Comparison of ENCODE assay signal across 1 cellular context in the genomic region with DNA sequence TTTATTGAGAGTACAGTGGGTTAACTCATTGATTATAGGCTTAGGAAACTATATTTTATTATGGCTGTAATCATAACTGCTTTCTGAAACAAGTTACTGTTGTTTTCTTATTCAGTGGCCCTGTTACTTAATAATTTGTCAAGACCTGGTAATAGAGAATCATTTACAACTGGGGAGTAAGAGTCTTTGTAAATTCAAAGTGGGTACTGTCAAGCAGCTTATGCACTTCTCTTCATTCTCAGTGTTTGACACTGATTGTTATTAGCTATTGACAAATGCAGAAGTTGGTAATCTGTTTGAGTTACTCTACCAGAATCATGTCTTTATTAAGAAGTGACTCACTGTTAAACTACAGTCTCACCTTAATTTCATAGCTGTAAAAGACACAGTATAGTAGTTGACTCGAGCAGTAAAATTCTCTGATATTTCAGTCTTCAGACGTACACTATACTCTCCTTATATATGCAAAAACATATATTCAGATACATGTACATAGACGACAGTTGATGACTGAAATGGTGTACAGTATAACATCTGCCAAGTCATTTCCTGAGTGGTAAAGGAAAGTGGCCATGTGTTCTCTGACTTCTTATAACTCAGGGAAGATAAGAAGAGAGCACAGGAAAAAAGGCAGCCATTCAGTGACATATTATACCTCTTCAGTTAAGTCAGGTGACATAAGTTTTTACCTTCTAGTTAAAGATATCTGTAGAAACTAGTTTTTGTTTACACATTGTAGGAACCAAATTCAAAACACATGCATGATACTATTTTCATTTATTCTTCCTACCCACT.
TF ChIP-seq lines count a peak whose summit lies in the region.

No MANE protein-coding gene starts in this region.

TF ChIP-seq in K562, 482 proteins besides CTCF, POLR2A, EP300 and RAD21 (continued from another document and continues in another):
- TF ChIP-seq, protein P1, sequence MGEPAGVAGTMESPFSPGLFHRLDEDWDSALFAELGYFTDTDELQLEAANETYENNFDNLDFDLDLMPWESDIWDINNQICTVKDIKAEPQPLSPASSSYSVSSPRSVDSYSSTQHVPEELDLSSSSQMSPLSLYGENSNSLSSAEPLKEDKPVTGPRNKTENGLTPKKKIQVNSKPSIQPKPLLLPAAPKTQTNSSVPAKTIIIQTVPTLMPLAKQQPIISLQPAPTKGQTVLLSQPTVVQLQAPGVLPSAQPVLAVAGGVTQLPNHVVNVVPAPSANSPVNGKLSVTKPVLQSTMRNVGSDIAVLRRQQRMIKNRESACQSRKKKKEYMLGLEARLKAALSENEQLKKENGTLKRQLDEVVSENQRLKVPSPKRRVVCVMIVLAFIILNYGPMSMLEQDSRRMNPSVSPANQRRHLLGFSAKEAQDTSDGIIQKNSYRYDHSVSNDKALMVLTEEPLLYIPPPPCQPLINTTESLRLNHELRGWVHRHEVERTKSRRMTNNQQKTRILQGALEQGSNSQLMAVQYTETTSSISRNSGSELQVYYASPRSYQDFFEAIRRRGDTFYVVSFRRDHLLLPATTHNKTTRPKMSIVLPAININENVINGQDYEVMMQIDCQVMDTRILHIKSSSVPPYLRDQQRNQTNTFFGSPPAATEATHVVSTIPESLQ (CRISPR knock-in tag; IDR thresholded peaks at IDR 0.05), result no peak
- no peak for TF ChIP-seq SAFB (IDR thresholded peaks at IDR 0.05; ENCODE audit: borderline replicate concordance, low read depth, low read length)
- TF ChIP-seq STAT5A (IDR thresholded peaks at IDR 0.05; ENCODE audit: borderline replicate concordance, low read length), result peak; percentile 23; the same call in 1 of the 2 replicates
- TF ChIP-seq RCOR1 (IDR thresholded peaks at IDR 0.05; ENCODE audit: borderline replicate concordance in 1 of 2, low read depth in 2 of 2, low read length in 2 of 2), result peak in 1 of 2 experiments; percentile 30; a peak in 1 of 4 replicates
- peak; percentile 71 for TF ChIP-seq ARID1B (IDR thresholded peaks at IDR 0.05)
- TF ChIP-seq ZNF778 (CRISPR knock-in tag; IDR thresholded peaks at IDR 0.05), result no peak
- TF ChIP-seq CBX8 (IDR thresholded peaks at IDR 0.05; ENCODE audit: borderline replicate concordance, extremely low read depth, low read depth, low read length, poor library complexity, severe bottlenecking), result no peak
- TF ChIP-seq POLR2H (tag; IDR thresholded peaks at IDR 0.05; ENCODE audit: low read depth), result peak; percentile 60
- TF ChIP-seq ZNF134 (CRISPR knock-in tag; conservative IDR thresholded peaks at IDR 0.05), result no peak; the same call in 1 of the 2 replicates
- TF ChIP-seq PTTG1 (tag; IDR thresholded peaks at IDR 0.05; ENCODE audit: low read depth), result no peak
- peak in 1 of 3 experiments; percentile 34 for TF ChIP-seq YY1 (IDR thresholded peaks at IDR 0.05; ENCODE audit: borderline replicate concordance in 1 of 3, control insufficient read depth in 1 of 3, extremely low read depth in 1 of 3, insufficient read depth in 3 of 3, insufficient read length in 1 of 3, insufficient replicate concordance in 2 of 3, low read depth in 1 of 3, low read length in 2 of 3)
- TF ChIP-seq, protein P2, sequence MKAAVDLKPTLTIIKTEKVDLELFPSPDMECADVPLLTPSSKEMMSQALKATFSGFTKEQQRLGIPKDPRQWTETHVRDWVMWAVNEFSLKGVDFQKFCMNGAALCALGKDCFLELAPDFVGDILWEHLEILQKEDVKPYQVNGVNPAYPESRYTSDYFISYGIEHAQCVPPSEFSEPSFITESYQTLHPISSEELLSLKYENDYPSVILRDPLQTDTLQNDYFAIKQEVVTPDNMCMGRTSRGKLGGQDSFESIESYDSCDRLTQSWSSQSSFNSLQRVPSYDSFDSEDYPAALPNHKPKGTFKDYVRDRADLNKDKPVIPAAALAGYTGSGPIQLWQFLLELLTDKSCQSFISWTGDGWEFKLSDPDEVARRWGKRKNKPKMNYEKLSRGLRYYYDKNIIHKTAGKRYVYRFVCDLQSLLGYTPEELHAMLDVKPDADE (conservative IDR thresholded peaks at IDR 0.05; ENCODE audit: control insufficient read depth, low read depth, low read length), result no peak
- no peak for TF ChIP-seq PML (IDR thresholded peaks at IDR 0.05; ENCODE audit: low read length)
- no peak for TF ChIP-seq BRD9 (IDR thresholded peaks at IDR 0.05; ENCODE audit: low read depth, partially characterized antibody)
- no peak for TF ChIP-seq ELF2 (CRISPR knock-in tag; IDR thresholded peaks at IDR 0.05)
- peak; percentile 46; the same call in 1 of the 2 replicates for TF ChIP-seq ELF1 (tag; IDR thresholded peaks at IDR 0.05)
- TF ChIP-seq ZNF584 (CRISPR knock-in tag; IDR thresholded peaks at IDR 0.05; ENCODE audit: low read depth), result peak; percentile 72; the same call in 1 of the 2 replicates
- TF ChIP-seq ZKSCAN8 (CRISPR knock-in tag; IDR thresholded peaks at IDR 0.05), result no peak
- TF ChIP-seq, protein P3, sequence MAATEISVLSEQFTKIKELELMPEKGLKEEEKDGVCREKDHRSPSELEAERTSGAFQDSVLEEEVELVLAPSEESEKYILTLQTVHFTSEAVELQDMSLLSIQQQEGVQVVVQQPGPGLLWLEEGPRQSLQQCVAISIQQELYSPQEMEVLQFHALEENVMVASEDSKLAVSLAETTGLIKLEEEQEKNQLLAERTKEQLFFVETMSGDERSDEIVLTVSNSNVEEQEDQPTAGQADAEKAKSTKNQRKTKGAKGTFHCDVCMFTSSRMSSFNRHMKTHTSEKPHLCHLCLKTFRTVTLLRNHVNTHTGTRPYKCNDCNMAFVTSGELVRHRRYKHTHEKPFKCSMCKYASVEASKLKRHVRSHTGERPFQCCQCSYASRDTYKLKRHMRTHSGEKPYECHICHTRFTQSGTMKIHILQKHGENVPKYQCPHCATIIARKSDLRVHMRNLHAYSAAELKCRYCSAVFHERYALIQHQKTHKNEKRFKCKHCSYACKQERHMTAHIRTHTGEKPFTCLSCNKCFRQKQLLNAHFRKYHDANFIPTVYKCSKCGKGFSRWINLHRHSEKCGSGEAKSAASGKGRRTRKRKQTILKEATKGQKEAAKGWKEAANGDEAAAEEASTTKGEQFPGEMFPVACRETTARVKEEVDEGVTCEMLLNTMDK (IDR thresholded peaks at IDR 0.05; ENCODE audit: borderline replicate concordance, insufficient read depth, low read depth, low read length, poor library complexity, severe bottlenecking), result no peak
- TF ChIP-seq, protein P4, sequence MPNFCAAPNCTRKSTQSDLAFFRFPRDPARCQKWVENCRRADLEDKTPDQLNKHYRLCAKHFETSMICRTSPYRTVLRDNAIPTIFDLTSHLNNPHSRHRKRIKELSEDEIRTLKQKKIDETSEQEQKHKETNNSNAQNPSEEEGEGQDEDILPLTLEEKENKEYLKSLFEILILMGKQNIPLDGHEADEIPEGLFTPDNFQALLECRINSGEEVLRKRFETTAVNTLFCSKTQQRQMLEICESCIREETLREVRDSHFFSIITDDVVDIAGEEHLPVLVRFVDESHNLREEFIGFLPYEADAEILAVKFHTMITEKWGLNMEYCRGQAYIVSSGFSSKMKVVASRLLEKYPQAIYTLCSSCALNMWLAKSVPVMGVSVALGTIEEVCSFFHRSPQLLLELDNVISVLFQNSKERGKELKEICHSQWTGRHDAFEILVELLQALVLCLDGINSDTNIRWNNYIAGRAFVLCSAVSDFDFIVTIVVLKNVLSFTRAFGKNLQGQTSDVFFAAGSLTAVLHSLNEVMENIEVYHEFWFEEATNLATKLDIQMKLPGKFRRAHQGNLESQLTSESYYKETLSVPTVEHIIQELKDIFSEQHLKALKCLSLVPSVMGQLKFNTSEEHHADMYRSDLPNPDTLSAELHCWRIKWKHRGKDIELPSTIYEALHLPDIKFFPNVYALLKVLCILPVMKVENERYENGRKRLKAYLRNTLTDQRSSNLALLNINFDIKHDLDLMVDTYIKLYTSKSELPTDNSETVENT (CRISPR knock-in tag; IDR thresholded peaks at IDR 0.05), result no peak
- TF ChIP-seq NR2F6 (CRISPR knock-in tag; IDR thresholded peaks at IDR 0.05), result no peak
- TF ChIP-seq MEF2D (tag; conservative IDR thresholded peaks at IDR 0.05; ENCODE audit: low read depth), result no peak
- TF ChIP-seq BACH1 (tag; IDR thresholded peaks at IDR 0.05), result peak; percentile 24; the same call in 1 of the 2 replicates
- no peak for TF ChIP-seq POLR3A (IDR thresholded peaks at IDR 0.05; ENCODE audit: borderline replicate concordance, extremely low read depth, insufficient read depth, insufficient read length)
- TF ChIP-seq KDM4B (IDR thresholded peaks at IDR 0.05; ENCODE audit: borderline replicate concordance in 2 of 2, low read depth in 1 of 2), result no peak
- TF ChIP-seq, protein P5, sequence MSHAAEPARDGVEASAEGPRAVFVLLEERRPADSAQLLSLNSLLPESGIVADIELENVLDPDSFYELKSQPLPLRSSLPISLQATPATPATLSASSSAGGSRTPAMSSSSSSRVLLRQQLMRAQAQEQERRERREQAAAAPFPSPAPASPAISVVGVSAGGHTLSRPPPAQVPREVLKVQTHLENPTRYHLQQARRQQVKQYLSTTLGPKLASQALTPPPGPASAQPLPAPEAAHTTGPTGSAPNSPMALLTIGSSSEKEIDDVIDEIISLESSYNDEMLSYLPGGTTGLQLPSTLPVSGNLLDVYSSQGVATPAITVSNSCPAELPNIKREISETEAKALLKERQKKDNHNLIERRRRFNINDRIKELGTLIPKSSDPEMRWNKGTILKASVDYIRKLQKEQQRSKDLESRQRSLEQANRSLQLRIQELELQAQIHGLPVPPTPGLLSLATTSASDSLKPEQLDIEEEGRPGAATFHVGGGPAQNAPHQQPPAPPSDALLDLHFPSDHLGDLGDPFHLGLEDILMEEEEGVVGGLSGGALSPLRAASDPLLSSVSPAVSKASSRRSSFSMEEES (CRISPR knock-in tag; IDR thresholded peaks at IDR 0.05), result peak; percentile 48; the same call in 1 of the 2 replicates
- TF ChIP-seq ARID2 (IDR thresholded peaks at IDR 0.05), result no peak
- TF ChIP-seq GATAD2A (IDR thresholded peaks at IDR 0.05), result no peak
- TF ChIP-seq CBFA2T3 (IDR thresholded peaks at IDR 0.05), result peak; percentile 67
- TF ChIP-seq NRF1 (conservative IDR thresholded peaks at IDR 0.05 in 1 of 2, IDR thresholded peaks at IDR 0.05 in 1 of 2), result no peak
- peak; percentile 79 for TF ChIP-seq L3MBTL2 (IDR thresholded peaks at IDR 0.05)
- no peak for TF ChIP-seq FOXJ2 (tag; IDR thresholded peaks at IDR 0.05)
- TF ChIP-seq TCF3 (CRISPR knock-in tag; IDR thresholded peaks at IDR 0.05), result peak; percentile 54
- no peak for TF ChIP-seq SIN3B (IDR thresholded peaks at IDR 0.05; ENCODE audit: low read depth)
- TF ChIP-seq MAFF (IDR thresholded peaks at IDR 0.05; ENCODE audit: low read length), result peak; percentile 69
- TF ChIP-seq, protein P6, sequence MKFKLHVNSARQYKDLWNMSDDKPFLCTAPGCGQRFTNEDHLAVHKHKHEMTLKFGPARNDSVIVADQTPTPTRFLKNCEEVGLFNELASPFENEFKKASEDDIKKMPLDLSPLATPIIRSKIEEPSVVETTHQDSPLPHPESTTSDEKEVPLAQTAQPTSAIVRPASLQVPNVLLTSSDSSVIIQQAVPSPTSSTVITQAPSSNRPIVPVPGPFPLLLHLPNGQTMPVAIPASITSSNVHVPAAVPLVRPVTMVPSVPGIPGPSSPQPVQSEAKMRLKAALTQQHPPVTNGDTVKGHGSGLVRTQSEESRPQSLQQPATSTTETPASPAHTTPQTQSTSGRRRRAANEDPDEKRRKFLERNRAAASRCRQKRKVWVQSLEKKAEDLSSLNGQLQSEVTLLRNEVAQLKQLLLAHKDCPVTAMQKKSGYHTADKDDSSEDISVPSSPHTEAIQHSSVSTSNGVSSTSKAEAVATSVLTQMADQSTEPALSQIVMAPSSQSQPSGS (CRISPR knock-in tag; IDR thresholded peaks at IDR 0.05), result no peak
- peak in 1 of 2 experiments; percentile 80; a peak in 2 of 3 replicates for TF ChIP-seq CBX3 (IDR thresholded peaks at IDR 0.05; ENCODE audit: borderline replicate concordance in 1 of 2, low read length in 2 of 2)
- no peak for TF ChIP-seq CBFB (CRISPR knock-in tag; IDR thresholded peaks at IDR 0.05)
- no peak for TF ChIP-seq SIN3A (IDR thresholded peaks at IDR 0.05; ENCODE audit: borderline replicate concordance in 2 of 2, control insufficient read depth in 1 of 2, low read depth in 2 of 2, low read length in 2 of 2)
- TF ChIP-seq ZNF253 (CRISPR knock-in tag; conservative IDR thresholded peaks at IDR 0.05), result no peak
- TF ChIP-seq TRIM24 (IDR thresholded peaks at IDR 0.05), result peak in 1 of 2 experiments; percentile 10; a peak in 1 of 4 replicates
- peak; percentile 54 for TF ChIP-seq LEF1 (IDR thresholded peaks at IDR 0.05)
- TF ChIP-seq MTF1 (CRISPR knock-in tag; IDR thresholded peaks at IDR 0.05; ENCODE audit: borderline replicate concordance), result no peak
- TF ChIP-seq ZNF316 (IDR thresholded peaks at IDR 0.05), result peak; percentile 64; the same call in 1 of the 2 replicates
- TF ChIP-seq GTF2E2 (tag; IDR thresholded peaks at IDR 0.05), result no peak
- TF ChIP-seq SP1 (CRISPR knock-in tag; IDR thresholded peaks at IDR 0.05), result peak; percentile 41; the same call in 1 of the 2 replicates
- peak; percentile 69 for TF ChIP-seq C11orf30 (IDR thresholded peaks at IDR 0.05; ENCODE audit: low read depth)
- TF ChIP-seq HNRNPUL1 (IDR thresholded peaks at IDR 0.05; ENCODE audit: low read length), result no peak
- TF ChIP-seq, protein P7, sequence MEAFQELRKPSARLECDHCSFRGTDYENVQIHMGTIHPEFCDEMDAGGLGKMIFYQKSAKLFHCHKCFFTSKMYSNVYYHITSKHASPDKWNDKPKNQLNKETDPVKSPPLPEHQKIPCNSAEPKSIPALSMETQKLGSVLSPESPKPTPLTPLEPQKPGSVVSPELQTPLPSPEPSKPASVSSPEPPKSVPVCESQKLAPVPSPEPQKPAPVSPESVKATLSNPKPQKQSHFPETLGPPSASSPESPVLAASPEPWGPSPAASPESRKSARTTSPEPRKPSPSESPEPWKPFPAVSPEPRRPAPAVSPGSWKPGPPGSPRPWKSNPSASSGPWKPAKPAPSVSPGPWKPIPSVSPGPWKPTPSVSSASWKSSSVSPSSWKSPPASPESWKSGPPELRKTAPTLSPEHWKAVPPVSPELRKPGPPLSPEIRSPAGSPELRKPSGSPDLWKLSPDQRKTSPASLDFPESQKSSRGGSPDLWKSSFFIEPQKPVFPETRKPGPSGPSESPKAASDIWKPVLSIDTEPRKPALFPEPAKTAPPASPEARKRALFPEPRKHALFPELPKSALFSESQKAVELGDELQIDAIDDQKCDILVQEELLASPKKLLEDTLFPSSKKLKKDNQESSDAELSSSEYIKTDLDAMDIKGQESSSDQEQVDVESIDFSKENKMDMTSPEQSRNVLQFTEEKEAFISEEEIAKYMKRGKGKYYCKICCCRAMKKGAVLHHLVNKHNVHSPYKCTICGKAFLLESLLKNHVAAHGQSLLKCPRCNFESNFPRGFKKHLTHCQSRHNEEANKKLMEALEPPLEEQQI (IDR thresholded peaks at IDR 0.05), result peak; percentile 71
- no peak for TF ChIP-seq EGR1 (conservative IDR thresholded peaks at IDR 0.05)
- TF ChIP-seq BRD4 (IDR thresholded peaks at IDR 0.05), result no peak; the same call in 1 of the 2 replicates
- TF ChIP-seq JUND (IDR thresholded peaks at IDR 0.05; ENCODE audit: borderline replicate concordance, low read depth, low read length), result peak; percentile 61
- TF ChIP-seq JUND (tag; IDR thresholded peaks at IDR 0.05; ENCODE audit: borderline replicate concordance, low read depth, low read length), result peak; percentile 59; the same call in 2 of the 3 replicates
